27 cellular contexts compared by ENCODE assay signal in genomic region chr11:3201112-3201581, GRCh38. TPM values are rescaled to one million over a fixed set of nuclear protein-coding genes. Genes with fewer than 3 reads are reported as not detected.
"Had no signal": no experiment of that assay in that cellular context is flagged by ENCODE, and none has a peak within 500 bp of the region (broad histone marks: within the 10 kb centered on the region; RNA-seq: fewer than 3 reads in every experiment).

No MANE protein-coding gene starts in this region.

- H2AFZ ChIP-seq: hepatocyte, parathyroid adenoma had no signal

- H3K36me3 ChIP-seq: adrenal gland, esophagus muscularis mucosa, left ventricle myocardium inferior, neutrophil, right lobe of liver, vagina had no signal

- H3K9me3 ChIP-seq: adrenal gland, esophagus muscularis mucosa, left ventricle myocardium inferior, neutrophil, right lobe of liver, vagina had no signal

- ATAC-seq: activated T-cell treated with anti-CD3 and anti-CD28 coated beads, Interleukin-2, amount 50 U/mL, for 72 hours; effector memory CD8-positive, alpha-beta T cell; natural killer cell treated with Interleukin-12 subunit alpha and Interleukin-12 subunit beta and Interleukin-15 and Interleukin-18, amount 100 ng/mL, for 72 hours; right lobe of liver; stimulated activated memory B cell treated with anti-CD40 and anti-IgM and Interleukin-4, amounts not matched to agents 10 μg/mL and 1 μg/mL and 100 μg/mL, for 72 hours had no signal

- H3K27me3 ChIP-seq: right lobe of liver, vagina had no signal

- H3K4me3 ChIP-seq: adrenal gland, dorsolateral prefrontal cortex, esophagus muscularis mucosa, hepatocyte, left ventricle myocardium inferior, right lobe of liver, vagina had no signal

- DNase-seq: activated CD4-positive, alpha-beta T cell treated with anti-CD3 and anti-CD28 coated beads for 1 hour; activated CD4-positive, alpha-beta T cell treated with anti-CD3 and anti-CD28 coated beads, Interleukin-2, amount 50 U/mL, for 1 hour; activated CD8-positive, alpha-beta memory T cell treated with anti-CD3 and anti-CD28 coated beads, Interleukin-2, amount 50 U/mL, for 48 hours; activated gamma-delta T cell treated with Interleukin-2 at 50 U/mL for 16 hours; activated T-cell treated with anti-CD3 and anti-CD28 coated beads, Interleukin-2, amount 50 U/mL, for 72 hours; adrenal gland; effector memory CD8-positive, alpha-beta T cell; glutamatergic neuron; kidney glomerular epithelial cell; left ventricle myocardium inferior; small intestine; stimulated activated CD4-positive, alpha-beta T cell treated with anti-CD3 and anti-CD28 coated beads, Interleukin-15, amount 100 ng/mL, for 24 hours; trophoblast cell had no signal

- H3K27ac ChIP-seq: adrenal gland, dorsolateral prefrontal cortex, esophagus muscularis mucosa, hepatocyte, left ventricle myocardium inferior, neutrophil, parathyroid adenoma, right lobe of liver, vagina, VCaP had no signal

- H3K4me2 ChIP-seq: hepatocyte had no signal

- H3K4me1 ChIP-seq: adrenal gland, parathyroid adenoma, right lobe of liver had no signal

- H3K79me2 ChIP-seq: hepatocyte, parathyroid adenoma had no signal

RNA-seq across cellular contexts. Expression of gene MRGPRG, which starts 17.5 kb away (rescaled TPM):
- total RNA-seq: activated T-cell treated with anti-CD3 and anti-CD28 coated beads, Interleukin-2, amount 50 U/mL, for 72 hours; adrenal gland; astrocyte; dorsolateral prefrontal cortex; esophagus muscularis mucosa; frontal cortex; hepatocyte; left ventricle myocardium inferior; natural killer cell treated with Interleukin-12 subunit alpha and Interleukin-12 subunit beta and Interleukin-15 and Interleukin-18, amount 100 ng/mL, for 72 hours; right lobe of liver; T-helper 2 cell treated with Interferon-gamma antibody and Interleukin-4, amounts not matched to agents 100 ng/mL and 5 ng/mL, for 36 hours; temporal lobe; vagina had no signal
- polyA plus RNA-seq: adrenal gland, hepatocyte, small intestine had no signal

RNA-seq across cellular contexts. Expression of gene MRGPRE, which starts 31.1 kb away (rescaled TPM):
- total RNA-seq: activated T-cell treated with anti-CD3 and anti-CD28 coated beads, Interleukin-2, amount 50 U/mL, for 72 hours; adrenal gland; astrocyte; frontal cortex; hepatocyte; natural killer cell treated with Interleukin-12 subunit alpha and Interleukin-12 subunit beta and Interleukin-15 and Interleukin-18, amount 100 ng/mL, for 72 hours; right lobe of liver; T-helper 2 cell treated with Interferon-gamma antibody and Interleukin-4, amounts not matched to agents 100 ng/mL and 5 ng/mL, for 36 hours; temporal lobe; vagina had no signal
- polyA plus RNA-seq: adrenal gland, hepatocyte had no signal
